9 cellular contexts compared by ENCODE assay signal in the genomic region with DNA sequence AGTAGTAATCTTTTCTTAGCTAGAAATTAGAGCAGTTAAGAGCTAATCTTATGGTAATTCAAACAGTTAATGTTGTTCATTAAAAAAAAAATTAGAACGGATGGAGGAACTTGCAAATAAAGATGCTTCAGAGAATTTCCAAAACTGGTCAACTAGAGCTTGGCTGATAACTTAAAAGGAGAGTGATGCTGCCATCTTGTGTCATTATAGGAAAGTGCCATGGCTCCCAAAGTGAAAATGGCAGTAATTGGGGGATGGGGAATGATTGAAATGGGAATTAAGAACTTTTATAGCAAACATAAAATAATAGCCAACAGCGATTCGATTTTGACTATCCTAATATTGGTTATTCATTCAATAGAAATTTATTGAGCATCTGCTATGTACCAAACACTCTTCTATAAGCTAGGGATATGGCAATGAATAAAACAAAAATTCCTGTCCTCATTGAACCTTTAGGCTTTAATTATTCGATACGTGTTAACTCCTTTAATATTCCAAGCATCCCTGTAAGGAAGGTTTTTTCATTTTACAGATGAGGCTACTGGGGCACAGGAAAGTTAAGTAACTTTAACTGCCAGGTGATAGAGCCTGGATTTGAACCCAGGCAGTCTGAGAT. TPM values are rescaled to one million over a fixed set of nuclear protein-coding genes. Genes with fewer than 3 reads are reported as not detected.
DNase-seq lines count a peak whose midpoint lies in the region; ATAC-seq, FAIRE-seq and TF ChIP-seq lines count a peak whose summit lies in the region.
"Had no signal": no experiment of that assay in that cellular context is flagged by ENCODE, and none has a peak within 500 bp of the region (broad histone marks: within the 10 kb centered on the region; RNA-seq: fewer than 3 reads in every experiment).

No MANE protein-coding gene starts in this region.

- no peaks in the 10 kb centered on the region for H3K27me3 ChIP-seq in HepG2 (ENCODE audit: control insufficient read depth in 1 of 2, insufficient read depth in 2 of 2, low read length in 2 of 2)

- H3K9me3 ChIP-seq in HepG2 (ENCODE audit: low read length) = no peaks in the 10 kb centered on the region

- H3K36me3 Mint-ChIP-seq in natural killer cell = no peaks in the 10 kb centered on the region
- no peaks in the 10 kb centered on the region for H3K36me3 Mint-ChIP-seq in activated naive CD8-positive, alpha-beta T cell treated with anti-CD3 and anti-CD28 coated beads for 36 hours
- H3K36me3 Mint-ChIP-seq: immature natural killer cell had no signal

- no peak overlapping the region for H3K9ac ChIP-seq in HepG2 (ENCODE audit: insufficient read depth, low read depth, low read length)

- TF ChIP-seq POLR2A in HepG2 (IDR thresholded peaks at IDR 0.05; ENCODE audit: insufficient read depth in 1 of 2, low read depth in 2 of 2, low read length in 2 of 2) = no peak

- no TSS peak for BruUV-seq in HepG2 (replicated peaks; lab: Mats Ljungman, UMichigan)

- TF ChIP-seq RAD21 in HepG2 (CRISPR knock-in tag; IDR thresholded peaks at IDR 0.05) = peak; percentile 87

- POLR2A ChIA-PET in HepG2 (lab: Yijun Ruan, JAX) = interaction anchor here (0.9 to 1.6 kb wide), 4 partner anchors 15 to 396 kb away, joined by 3 to 4 read pairs (median 3); no protein-coding TSS in a partner anchor

- WGBS in HepG2 (ENCODE audit: low lambda C conversion rate) = 2% methylated on average over 5 of the region's 5 CpGs

- H3K4me1 Mint-ChIP-seq in natural killer cell = no peaks in the 10 kb centered on the region
- no peaks in the 10 kb centered on the region for H3K4me1 Mint-ChIP-seq in activated naive CD8-positive, alpha-beta T cell treated with anti-CD3 and anti-CD28 coated beads for 36 hours
- H3K4me1 Mint-ChIP-seq: immature natural killer cell had no signal

- peaks cover 38% of the 10 kb centered on the region for H3K4me1 ChIP-seq in HepG2 (ENCODE audit: insufficient read depth, low read length)

- ATAC-seq in HepG2 (0 out of 3 replicates have a peak, but pooled peaks have one; percentile 27), natural killer cell (no peak), HG02798 (IDR thresholded peaks at IDR 0.05; ENCODE audit: poor library complexity, unreplicated experiment) (no peak)

- H3K4me3 Mint-ChIP-seq in natural killer cell = no peak overlapping the region
- H3K4me3 Mint-ChIP-seq in activated naive CD8-positive, alpha-beta T cell treated with anti-CD3 and anti-CD28 coated beads for 36 hours = no peak overlapping the region
- H3K4me3 Mint-ChIP-seq: immature natural killer cell had no signal

- CTCF ChIA-PET in HepG2 (lab: Yijun Ruan, JAX; ENCODE audit: low intra/inter-chr PET ratio, low total read pairs) = interaction anchor here (1.0 to 2.3 kb wide), 5 partner anchors 124 to 1300 kb away, joined by 3 to 8 read pairs (median 4); no protein-coding TSS in a partner anchor

- no peaks in the 10 kb centered on the region for H3K9me3 Mint-ChIP-seq in natural killer cell
- H3K9me3 Mint-ChIP-seq in activated naive CD8-positive, alpha-beta T cell treated with anti-CD3 and anti-CD28 coated beads for 36 hours = no peaks in the 10 kb centered on the region
- H3K9me3 Mint-ChIP-seq: immature natural killer cell had no signal

- H3K4me3 ChIP-seq in HepG2 (replicated peaks in 1 of 3; ENCODE audit: insufficient read depth in 1 of 3, low read depth in 2 of 3, low read length in 3 of 3) = no peak overlapping the region

- FAIRE-seq in HepG2 (lab: Jason Lieb, UNC) = peak; percentile 69

- H4K20me1 ChIP-seq in HepG2 (ENCODE audit: insufficient read depth, low read length) = no peaks in the 10 kb centered on the region

- H3K36me3 ChIP-seq in HepG2 (replicated peaks in 1 of 2; ENCODE audit: control insufficient read depth in 1 of 2, insufficient read depth in 2 of 2, low read length in 2 of 2) = no peaks in the 10 kb centered on the region

- H3K79me2 ChIP-seq in HepG2 (ENCODE audit: insufficient read depth, low read length) = peaks cover 1% of the 10 kb centered on the region

- no peak overlapping the region for H3K27ac Mint-ChIP-seq in natural killer cell
- no peak overlapping the region for H3K27ac Mint-ChIP-seq in activated naive CD8-positive, alpha-beta T cell treated with anti-CD3 and anti-CD28 coated beads for 36 hours
- H3K27ac Mint-ChIP-seq: immature natural killer cell had no signal

- TF ChIP-seq CTCF in HepG2 (CRISPR knock-in tag; IDR thresholded peaks at IDR 0.05) = peak; percentile 81
- no peak for TF ChIP-seq CTCF in natural killer cell (IDR thresholded peaks at IDR 0.05)

- H3K27ac ChIP-seq in HepG2 (ENCODE audit: extremely low read length, insufficient read depth, low read length) = no peak overlapping the region

- peaks cover 7 to 14% of the 10 kb centered on the region in 2 donors for H3K27me3 Mint-ChIP-seq in natural killer cell (ENCODE audit: low read depth in 2 of 2)
- H3K27me3 Mint-ChIP-seq in activated naive CD8-positive, alpha-beta T cell treated with anti-CD3 and anti-CD28 coated beads for 36 hours = peaks cover 25% of the 10 kb centered on the region

- intact Hi-C loops in HepG2 (cut with micrococcal nuclease; ENCODE audit: unreplicated experiment) (loop anchor here (2.0 to 10.0 kb wide), 5 partner anchors 122 to 1300 kb away; no protein-coding TSS in a partner anchor), natural killer cell (cut with micrococcal nuclease) (loop anchor here (10.0 kb wide), 1 partner anchor 1640 kb away; no protein-coding TSS in a partner anchor)

- no peak for TF ChIP-seq EP300 in HepG2 (IDR thresholded peaks at IDR 0.05; ENCODE audit: low read depth in 2 of 2, low read length in 2 of 2)
- no peak for TF ChIP-seq EP300 in HepG2 (CRISPR knock-in tag; IDR thresholded peaks at IDR 0.05; ENCODE audit: borderline replicate concordance)

- no peak overlapping the region for H3K4me2 ChIP-seq in HepG2 (ENCODE audit: low read depth, low read length)

- H2AFZ ChIP-seq in HepG2 (ENCODE audit: low read length) = no peak overlapping the region

- in situ Hi-C loops in HepG2 (cut with HindIII; ENCODE audit: extremely low pct_ligation_motif_present, low pct_unique_long_range_greater_than_20kb) = loop anchor here (5.0 to 25.0 kb wide), 5 partner anchors 350 to 1300 kb away; no protein-coding TSS in a partner anchor

- DNase-seq in COR-L47 (lab: John Stamatoyannopoulos, UW) (peak; percentile 50), HCEC 1CT (peak; percentile 65), NCI-H774 (lab: John Stamatoyannopoulos, UW) (peak; percentile 47), cerebellar cortex (ENCODE audit: low spot score) (peak; percentile 72), HepG2 (ENCODE audit: low spot score) (peak; percentile 66), natural killer cell (no peak)
- no peak for DNase-seq in activated naive CD8-positive, alpha-beta T cell treated with anti-CD3 and anti-CD28 coated beads for 36 hours

TF ChIP-seq in HepG2, 621 proteins besides CTCF, POLR2A, EP300 and RAD21 (continues in another document):
- TF ChIP-seq KDM5A (IDR thresholded peaks at IDR 0.05; ENCODE audit: borderline replicate concordance, low read length) = peak; percentile 63; the same call in 1 of the 2 replicates
- 0 out of 2 replicates have a peak, but pooled peaks have one; percentile 24 for TF ChIP-seq KLF12 (CRISPR knock-in tag; IDR thresholded peaks at IDR 0.05; ENCODE audit: borderline replicate concordance)
- TF ChIP-seq MXI1 (IDR thresholded peaks at IDR 0.05; ENCODE audit: borderline replicate concordance, low read depth, low read length) = no peak
- TF ChIP-seq HHEX (CRISPR knock-in tag; IDR thresholded peaks at IDR 0.05) = no peak
- TF ChIP-seq SMC3 (IDR thresholded peaks at IDR 0.05; ENCODE audit: low read length) = peak; percentile 85
- TF ChIP-seq, protein P1, sequence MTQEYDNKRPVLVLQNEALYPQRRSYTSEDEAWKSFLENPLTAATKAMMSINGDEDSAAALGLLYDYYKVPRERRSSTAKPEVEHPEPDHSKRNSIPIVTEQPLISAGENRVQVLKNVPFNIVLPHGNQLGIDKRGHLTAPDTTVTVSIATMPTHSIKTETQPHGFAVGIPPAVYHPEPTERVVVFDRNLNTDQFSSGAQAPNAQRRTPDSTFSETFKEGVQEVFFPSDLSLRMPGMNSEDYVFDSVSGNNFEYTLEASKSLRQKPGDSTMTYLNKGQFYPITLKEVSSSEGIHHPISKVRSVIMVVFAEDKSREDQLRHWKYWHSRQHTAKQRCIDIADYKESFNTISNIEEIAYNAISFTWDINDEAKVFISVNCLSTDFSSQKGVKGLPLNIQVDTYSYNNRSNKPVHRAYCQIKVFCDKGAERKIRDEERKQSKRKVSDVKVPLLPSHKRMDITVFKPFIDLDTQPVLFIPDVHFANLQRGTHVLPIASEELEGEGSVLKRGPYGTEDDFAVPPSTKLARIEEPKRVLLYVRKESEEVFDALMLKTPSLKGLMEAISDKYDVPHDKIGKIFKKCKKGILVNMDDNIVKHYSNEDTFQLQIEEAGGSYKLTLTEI (CRISPR knock-in tag; conservative IDR thresholded peaks at IDR 0.05) = no peak
- no peak for TF ChIP-seq ZNF234 (CRISPR knock-in tag; conservative IDR thresholded peaks at IDR 0.05)
- TF ChIP-seq ZFP82 (CRISPR knock-in tag; IDR thresholded peaks at IDR 0.05; ENCODE audit: borderline replicate concordance) = no peak

RNA-seq across cellular contexts. Expression of a gene that starts 5.7 kb away (rescaled TPM):
- total RNA-seq in HepG2 (2016; rRNA removed; fragmentation: Illumina TruSeq; extraction: Trizol) (33.9 and 65.8 TPM in 2 replicates), natural killer cell (under 1 TPM in 2 of 3 donors, not detected in 1; 0.11 to 0.50 TPM)
- total RNA-seq in HepG2 (2016; cell fraction: cytosol; rRNA removed; fragmentation: Illumina TruSeq; extraction: Trizol; ENCODE audit: low read depth) = 11.3 and 11.6 TPM in 2 replicates
- total RNA-seq in HepG2 (2016; cell fraction: insoluble cytoplasmic fraction; rRNA removed; fragmentation: Illumina TruSeq; extraction: Trizol) = 31.0 and 63.5 TPM in 2 replicates
- 28.3 and 30.5 TPM in 2 replicates for total RNA-seq in HepG2 (2016; cell fraction: membrane; rRNA removed; fragmentation: Illumina TruSeq; extraction: Trizol)
- total RNA-seq in HepG2 (2016; cell fraction: nucleus; rRNA removed; fragmentation: Illumina TruSeq; extraction: Trizol) = 60.5 and 75.3 TPM in 2 replicates
- 49.7 and 51.9 TPM in 2 replicates for polyA plus RNA-seq in HepG2 (2011; rRNA removed)
- polyA plus RNA-seq in HepG2 (2011; cell fraction: cytosol; rRNA removed) = 41.9 and 47.3 TPM in 2 replicates
- polyA plus RNA-seq in HepG2 (2011; cell fraction: nucleus; rRNA removed) = 23.6 and 24.9 TPM in 2 replicates
- 37.9 and 46.4 TPM in 2 replicates for polyA plus RNA-seq in HepG2 (2012)
- polyA plus RNA-seq in HepG2 (2016; cell fraction: cytosol; fragmentation: Illumina TruSeq; extraction: Trizol; ENCODE audit: low read depth) = 5.0 and 5.5 TPM in 2 replicates
- polyA plus RNA-seq in HepG2 (2016; cell fraction: insoluble cytoplasmic fraction; fragmentation: Illumina TruSeq; extraction: Trizol; ENCODE audit: low read depth) = 27.4 and 30.1 TPM in 2 replicates
- 11.7 and 13.1 TPM in 2 replicates for polyA plus RNA-seq in HepG2 (2016; cell fraction: membrane; fragmentation: Illumina TruSeq; extraction: Trizol; ENCODE audit: low read depth)
- 72.9 and 73.9 TPM in 2 replicates for polyA plus RNA-seq in HepG2 (2016; cell fraction: nucleus; fragmentation: Illumina TruSeq; extraction: Trizol; ENCODE audit: insufficient read depth, low read depth)
- 9.4 and 102 TPM in 2 replicates for polyA minus RNA-seq in HepG2 (2011; rRNA and poly(A)+ RNA removed; ENCODE audit: low replicate concordance)
- 29.6 and 33.5 TPM in 2 replicates for polyA minus RNA-seq in HepG2 (2011; cell fraction: cytosol; rRNA and poly(A)+ RNA removed)
- polyA minus RNA-seq in HepG2 (2011; cell fraction: nucleus; rRNA and poly(A)+ RNA removed) = 47.0 and 48.1 TPM in 2 replicates
- total RNA-seq in activated naive CD8-positive, alpha-beta T cell treated with anti-CD3 and anti-CD28 coated beads for 36 hours = not detected
- polyA plus RNA-seq: immature natural killer cell had no signal

Comparison
In these comparisons a context has a peak if more than half of its experiments do, and no peak if none do; other contexts are left out.
1. DNase-seq: peak in COR-L47 (single experiment), HCEC 1CT (single experiment), NCI-H774 (single experiment), cerebellar cortex (single experiment) and HepG2 (single experiment); none in natural killer cell (single experiment) and activated naive CD8-positive, alpha-beta T cell treated with anti-CD3 and anti-CD28 coated beads for 36 hours (single experiment).
2. RNA of a gene that starts 5.7 kb away (total RNA-seq): 11.3 to 75.3 TPM in HepG2; 0.11 to 0.50 TPM in natural killer cell and not detected in activated naive CD8-positive, alpha-beta T cell treated with anti-CD3 and anti-CD28 coated beads for 36 hours; every median in the first group is over 4 times any median in the second.